ENCODE assay signal across 8 cellular contexts in the genomic region with DNA sequence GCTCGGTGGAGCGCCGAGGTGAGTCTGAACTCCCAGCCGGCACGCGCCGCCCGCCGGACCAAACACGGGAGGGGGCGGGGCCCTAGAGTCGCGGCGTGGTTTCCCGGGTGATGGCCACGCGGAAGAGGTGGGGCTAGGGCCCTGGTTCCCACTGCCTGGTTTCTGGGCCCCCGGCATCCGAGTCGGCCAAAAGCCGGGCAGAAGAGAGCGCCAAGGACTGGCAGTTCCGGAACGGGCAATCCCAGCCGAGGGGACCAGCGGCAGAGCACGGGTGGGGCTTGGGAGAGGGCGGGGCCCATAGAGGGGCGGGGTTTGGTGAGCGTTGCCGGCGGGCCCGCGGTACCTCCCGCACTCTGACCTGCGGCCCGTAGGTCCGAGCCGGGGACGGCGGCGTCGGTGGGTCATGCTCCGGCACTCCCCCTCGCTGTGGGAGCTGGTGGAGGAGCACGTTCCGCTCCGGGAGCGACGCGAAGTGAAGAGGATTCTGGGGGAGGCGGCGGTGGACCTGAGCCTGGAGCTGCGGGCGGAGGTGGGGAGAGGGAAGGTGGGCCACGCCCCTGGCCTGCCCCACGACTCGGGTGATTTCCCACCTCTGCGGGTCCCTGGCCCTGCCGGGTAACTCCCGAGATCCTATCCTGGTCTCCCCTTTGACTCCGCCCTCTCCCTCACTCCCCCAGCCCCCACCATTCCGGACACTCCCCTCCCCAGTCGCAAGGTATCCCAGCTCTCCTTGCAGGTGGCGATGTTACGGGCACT. TPM values are rescaled to one million over a fixed set of nuclear protein-coding genes. Genes with fewer than 3 reads are reported as not detected.
DNase-seq lines count a peak whose midpoint lies in the region; ATAC-seq and TF ChIP-seq lines count a peak whose summit lies in the region.

CCDC24 (plus strand) TSS at position 124 of the 756 bp plus-strand sequence; CDS start at position 404, 280 bp downstream.

- peaks cover 4 to 19% of the 10 kb centered on the region in 2 donors for H3K4me1 Mint-ChIP-seq in natural killer cell

- H3K9me3 ChIP-seq in HUES48 (ENCODE audit: control insufficient read depth, insufficient read depth, low read length), result no peaks in the 10 kb centered on the region
- H3K9me3 ChIP-seq in Peyer's patch, result no peaks in the 10 kb centered on the region

- H3K27ac ChIP-seq in HUES48 (ENCODE audit: low read depth, low read length) (peak within 1 kb of the TSS; percentile 47), Peyer's patch (peak within 1 kb of the TSS; percentile 61 to 82 (median 77))

- peak within 1 kb of the TSS; percentile 84 for H3K4me3 ChIP-seq in HUES48 (ENCODE audit: low read depth, low read length)
- H3K4me3 ChIP-seq in Peyer's patch, result peak within 1 kb of the TSS; percentile 52 to 81 (median 60)

- H3K9ac ChIP-seq in HUES48 (ENCODE audit: low read depth, low read length), result peak within 1 kb of the TSS; percentile 27

- TF ChIP-seq POLR2A in Peyer's patch (IDR thresholded peaks at IDR 0.05), result peak in 1 of 2 donors; percentile 44

- no peaks in the 10 kb centered on the region for H3K27me3 Mint-ChIP-seq in natural killer cell (ENCODE audit: low read depth in 2 of 2)

- H3K4me3 Mint-ChIP-seq in natural killer cell, result peak within 1 kb of the TSS; percentile 93

- H3K36me3 ChIP-seq in HUES48 (ENCODE audit: control insufficient read depth, insufficient read depth, low read length), result peaks cover 6% of the 10 kb centered on the region; the same call in 1 of the 2 replicates
- H3K36me3 ChIP-seq in Peyer's patch, result no peaks in the 10 kb centered on the region

- no peaks in the 10 kb centered on the region for H3K36me3 Mint-ChIP-seq in natural killer cell

- no peaks in the 10 kb centered on the region for H3K9me3 Mint-ChIP-seq in natural killer cell

- H3K27me3 ChIP-seq in HUES48 (ENCODE audit: control insufficient read depth, insufficient read depth, low read length) (peaks cover 3% of the 10 kb centered on the region; the same call in 1 of the 2 replicates), Peyer's patch (no peaks in the 10 kb centered on the region)

- TF ChIP-seq CTCF in Peyer's patch (IDR thresholded peaks at IDR 0.05) (peak in 2 of 6 experiments; percentile 19 to 23), natural killer cell (IDR thresholded peaks at IDR 0.05) (no peak)

- peak within 1 kb of the TSS; percentile 37 to 93 for H3K27ac Mint-ChIP-seq in natural killer cell

- H3K4me1 ChIP-seq in HUES48 (ENCODE audit: control insufficient read depth, insufficient read depth, low read length) (peaks cover 10% of the 10 kb centered on the region; the same call in 1 of the 2 replicates), Peyer's patch (peaks cover 0 to 17% (median 4%) of the 10 kb centered on the region in 4 donors)

- intact Hi-C loops in natural killer cell (cut with micrococcal nuclease), result loop anchor here (1.0 kb wide), 2 partner anchors 17 to 39 kb away; partner anchors contain the start of gene ATP6V0B

- peak; percentile 58 for ATAC-seq in GM21367 (IDR thresholded peaks at IDR 0.05; ENCODE audit: unreplicated experiment)
- peak; percentile 89 to 95 (median 91) for ATAC-seq in natural killer cell

- DNase-seq in COLO668 (lab: John Stamatoyannopoulos, UW; ENCODE audit: unreplicated experiment), result peak; percentile 96
- peak; percentile 85 to 94 (median 92) for DNase-seq in Peyer's patch
- peak; percentile 37 to 67 for DNase-seq in activated T-helper 1 cell treated with anti-CD3 and anti-CD28 coated beads, Interleukin-2, amount 50 U/mL, for 16 hours (ENCODE audit: low read depth in 1 of 2, low spot score in 1 of 2)
- peak; percentile 76 for DNase-seq in fibroblast of peridontal ligament (ENCODE audit: extremely low read depth)
- peak; percentile 80 for DNase-seq in natural killer cell
- peak; percentile 73 for DNase-seq in stimulated activated naive CD4-positive, alpha-beta T cell treated with Interleukin-2 at 50 U/mL for 16 hours (lab: John Stamatoyannopoulos, UW)

RNA-seq across cellular contexts. Expression of gene CCDC24, which starts in this region (rescaled TPM):
- total RNA-seq in Peyer's patch (10 to 100 TPM; 12.4 to 18.2 (median 15.7) TPM), natural killer cell (1 to 10 TPM; 3.8 to 5.2 (median 3.9) TPM)

Comparison
In these comparisons a context has a peak if more than half of its experiments do, and no peak if none do; other contexts are left out.
1. Peak in every context shown above with its lines: DNase-seq, ATAC-seq, H3K4me3 ChIP-seq and H3K27ac ChIP-seq.